Comparison of ENCODE assay signal across 15 cellular contexts in genomic region chr18:21743166-21743831, GRCh38. TPM values are rescaled to one million over a fixed set of nuclear protein-coding genes. Genes with fewer than 3 reads are reported as not detected.
DNase-seq lines count a peak whose midpoint lies in the region; ATAC-seq, FAIRE-seq and TF ChIP-seq lines count a peak whose summit lies in the region.
"Had no signal": no experiment of that assay in that cellular context is flagged by ENCODE, and none has a peak within 500 bp of the region (broad histone marks: within the 10 kb centered on the region; RNA-seq: fewer than 3 reads in every experiment).

No MANE protein-coding gene starts in this region.

- H3K27me3 ChIP-seq in SK-N-SH (ENCODE audit: insufficient read depth) (no peaks in the 10 kb centered on the region), MM.1S (replicated peaks; ENCODE audit: insufficient read depth, low read length) (no peaks in the 10 kb centered on the region), K562 (ENCODE audit: control insufficient read depth in 2 of 2, insufficient read depth in 2 of 2, low read length in 2 of 2) (no peaks in the 10 kb centered on the region), neuron (ENCODE audit: insufficient read depth, low read length) (no peaks in the 10 kb centered on the region)
- H3K27me3 ChIP-seq: heart left ventricle, SJCRH30, suprapubic skin had no signal

- peaks cover 66% of the 10 kb centered on the region for H3K79me2 ChIP-seq in SK-N-SH (ENCODE audit: insufficient read depth)
- peaks cover 62% of the 10 kb centered on the region for H3K79me2 ChIP-seq in MM.1S (ENCODE audit: low read length)
- peaks cover 75% of the 10 kb centered on the region for H3K79me2 ChIP-seq in K562 (ENCODE audit: control insufficient read depth, insufficient read depth, low read length)

- no peak for TF ChIP-seq POLR2A in K562 (conservative IDR thresholded peaks at IDR 0.05)
- TF ChIP-seq POLR2A in lower leg skin (IDR thresholded peaks at IDR 0.05): no peak

- peak; percentile 37 for FAIRE-seq in K562 (lab: Jason Lieb, UNC)
- FAIRE-seq: A204.1 had no signal

- intact Hi-C loops in K562 (cut with micrococcal nuclease): loop anchor here (5.0 to 10.0 kb wide), 2 partner anchors 131 to 248 kb away; partner anchors contain the start of gene SNRPD1
- intact Hi-C loops in lower leg skin (cut with DNase I; ENCODE audit: low total_unique reads): no loop called here

- H3K9me1 ChIP-seq in K562 (ENCODE audit: control insufficient read depth, insufficient read depth, low read length): no peaks in the 10 kb centered on the region

- H3F3A ChIP-seq in SK-N-SH (replicated peaks; ENCODE audit: insufficient read depth): peaks cover 4% of the 10 kb centered on the region
- H3F3A ChIP-seq in MM.1S (ENCODE audit: insufficient read depth, low read length): peaks cover 23% of the 10 kb centered on the region

- ATAC-seq in SK-N-SH treated with all-trans-retinoic acid at 6 μM for 48 hours (no peak), K562 (no peak)
- ATAC-seq: heart left ventricle had no signal

- H4K20me1 ChIP-seq in SK-N-SH (ENCODE audit: insufficient read depth) (peaks cover 56% of the 10 kb centered on the region), MM.1S (ENCODE audit: insufficient read depth, low read length) (no peaks in the 10 kb centered on the region), K562 (replicated peaks; ENCODE audit: control insufficient read depth, insufficient read depth, low read length) (peaks cover 25% of the 10 kb centered on the region)

- DNase-seq in SK-N-SH (no peak), MM.1S (peak; percentile 11), K562 (ENCODE audit: extremely low read depth in 1 of 4, low spot score in 3 of 4) (no peak), T-helper 9 cell (no peak), epidermal melanocyte (ENCODE audit: insufficient read length, low spot score) (no peak), lower leg skin (ENCODE audit: low spot score in 2 of 2) (no peak)
- DNase-seq: heart left ventricle, midbrain, NCI-H2107, SJCRH30 had no signal

- H3K4me3 ChIP-seq in SK-N-SH (ENCODE audit: low read depth in 2 of 2, low read length in 1 of 2): no peak overlapping the region
- 0 out of 2 replicates have a peak overlapping the region, but pooled peaks have one; percentile 4 for H3K4me3 ChIP-seq in MM.1S (ENCODE audit: low read length)
- peak overlapping the region; percentile 90; the same call in 1 of the 2 replicates for H3K4me3 ChIP-seq in K562
- H3K4me3 ChIP-seq in neuron (ENCODE audit: low read length): peak overlapping the region; percentile 99
- no peak overlapping the region for H3K4me3 ChIP-seq in lower leg skin (ENCODE audit: low read depth, poor library complexity, severe bottlenecking)

- H3K4me2 ChIP-seq in SK-N-SH: peak overlapping the region; percentile 95
- H3K4me2 ChIP-seq in MM.1S (ENCODE audit: low read depth, low read length): peak overlapping the region; percentile 87
- H3K4me2 ChIP-seq in K562 (ENCODE audit: insufficient read depth, low read length): peak overlapping the region; percentile 30

- H3K4me1 ChIP-seq in SK-N-SH (ENCODE audit: control insufficient read depth in 1 of 2, insufficient read depth in 2 of 2, low read depth in 1 of 2, low read length in 1 of 2) (peaks cover 12% of the 10 kb centered on the region in 2 experiments; a peak in 3 of 4 replicates), MM.1S (ENCODE audit: low read length) (peaks cover 38% of the 10 kb centered on the region), K562 (replicated peaks in 1 of 2; ENCODE audit: control insufficient read depth in 2 of 2, insufficient read depth in 2 of 2, low read length in 2 of 2) (peaks cover 12 to 20% of the 10 kb centered on the region in 2 experiments; a peak in 4 of 5 replicates), neuron (ENCODE audit: insufficient read depth, low read length) (peaks cover 27% of the 10 kb centered on the region)

- H3K36me3 ChIP-seq in SK-N-SH (replicated peaks in 1 of 2; ENCODE audit: control insufficient read depth in 1 of 2, insufficient read depth in 2 of 2, low read length in 1 of 2) (peaks cover 0 to 4% of the 10 kb centered on the region in 2 experiments), MM.1S (replicated peaks; ENCODE audit: insufficient read depth, low read length) (no peaks in the 10 kb centered on the region), K562 (ENCODE audit: control insufficient read depth, insufficient read depth, low read length) (no peaks in the 10 kb centered on the region), neuron (ENCODE audit: insufficient read depth, low read length) (no peaks in the 10 kb centered on the region)
- H3K36me3 ChIP-seq: heart left ventricle, SJCRH30, suprapubic skin had no signal

- TF ChIP-seq EP300 in SK-N-SH (IDR thresholded peaks at IDR 0.05; ENCODE audit: borderline replicate concordance in 1 of 2, low read depth in 1 of 2, low read length in 1 of 2) (no peak), K562 (IDR thresholded peaks at IDR 0.05; ENCODE audit: low read length) (no peak)

- H2AFZ ChIP-seq in SK-N-SH (ENCODE audit: low read depth): no peak overlapping the region
- H2AFZ ChIP-seq in MM.1S (ENCODE audit: low read length): no peak overlapping the region
- H2AFZ ChIP-seq in K562 (ENCODE audit: low read depth, low read length): no peak overlapping the region
- no peak overlapping the region for H2AFZ ChIP-seq in neuron (ENCODE audit: low read depth, low read length)

- BruUV-seq in K562 (replicated peaks; lab: Mats Ljungman, UMichigan): no TSS peak

- no peaks in the 10 kb centered on the region for H3K9me3 ChIP-seq in SK-N-SH
- no peaks in the 10 kb centered on the region for H3K9me3 ChIP-seq in MM.1S (replicated peaks; ENCODE audit: insufficient read depth, low read length)
- no peaks in the 10 kb centered on the region for H3K9me3 ChIP-seq in K562 (replicated peaks; ENCODE audit: control insufficient read depth, insufficient read depth, low read depth, low read length)
- H3K9me3 ChIP-seq in neuron (ENCODE audit: low read length): peaks cover 4% of the 10 kb centered on the region
- H3K9me3 ChIP-seq: heart left ventricle, SJCRH30, suprapubic skin had no signal

- WGBS in SK-N-SH (ENCODE audit: low lambda C conversion rate): 90% methylated on average over 7 of the region's 7 CpGs
- WGBS in K562 (ENCODE audit: insufficient coverage, low coverage, missing lambda C conversion rate): 24% methylated on average over 7 of the region's 7 CpGs
- WGBS in lower leg skin, 2 donors: 78% methylated on average over 7 of the region's 7 CpGs

- no peaks in the 10 kb centered on the region for H3K9me2 ChIP-seq in SK-N-SH
- H3K9me2 ChIP-seq in MM.1S (replicated peaks; ENCODE audit: insufficient read depth, low read length): no peaks in the 10 kb centered on the region

- POLR2A ChIA-PET in SK-N-SH (lab: Yijun Ruan, JAX) (interaction anchor here (0.6 to 3.2 kb wide), 2 partner anchors 39 to 108 kb away, joined by 3 to 17 read pairs; partner anchors contain the start of gene ABHD3), K562 (lab: Yijun Ruan, JAX) (interaction anchor here (0.6 to 3.8 kb wide), 2 partner anchors 8 to 580 kb away, joined by 3 to 21 read pairs; no protein-coding TSS in a partner anchor)

- TF ChIP-seq RAD21 in SK-N-SH (IDR thresholded peaks at IDR 0.05; ENCODE audit: low read length) (no peak), K562 (CRISPR knock-in tag; conservative IDR thresholded peaks at IDR 0.05 in 1 of 2, IDR thresholded peaks at IDR 0.05 in 1 of 2) (no peak)

- no peak overlapping the region for H3K9ac ChIP-seq in SK-N-SH
- H3K9ac ChIP-seq in MM.1S (ENCODE audit: low read length): no peak overlapping the region
- H3K9ac ChIP-seq in K562 (ENCODE audit: insufficient read depth in 1 of 2, low read depth in 2 of 2, low read length in 2 of 2): 0 out of 4 replicates have a peak overlapping the region, but pooled peaks of 1 of the 2 experiments have one; percentile 90

- in situ Hi-C loops in K562 (cut with MboI): no loop called here

- no peak for TF ChIP-seq CTCF in SK-N-SH (IDR thresholded peaks at IDR 0.05)
- no peak for TF ChIP-seq CTCF in MM.1S (IDR thresholded peaks at IDR 0.05; ENCODE audit: low read length)
- no peak for TF ChIP-seq CTCF in K562 (IDR thresholded peaks at IDR 0.05 in 2 of 3, conservative IDR thresholded peaks at IDR 0.05 in 1 of 3; ENCODE audit: insufficient read depth in 2 of 3, low read depth in 1 of 3, low read length in 3 of 3)
- TF ChIP-seq CTCF in lower leg skin (IDR thresholded peaks at IDR 0.05): no peak

- CTCF ChIA-PET in SK-N-SH (lab: Yijun Ruan, JAX) (interaction anchor here (0.7 to 2.6 kb wide), 2 partner anchors 12 to 143 kb away, joined by 3 to 10 read pairs; partner anchors contain the start of gene ESCO1), K562 (lab: Yijun Ruan, JAX; ENCODE audit: low intra/inter-chr PET ratio) (no interaction called here)

- H3K27ac ChIP-seq in SK-N-SH (ENCODE audit: low read depth in 2 of 2, low read length in 1 of 2): no peak overlapping the region
- no peak overlapping the region for H3K27ac ChIP-seq in MM.1S (ENCODE audit: low read length)
- no peak overlapping the region for H3K27ac ChIP-seq in K562 (ENCODE audit: extremely low read depth, low read depth, low read length)
- H3K27ac ChIP-seq: heart left ventricle, HL-60, suprapubic skin had no signal

RNA-seq across cellular contexts. Expression of gene MIB1, which starts 2.7 kb away (rescaled TPM):
- polyA plus RNA-seq in SK-N-SH (2012; rRNA removed) (5.0 and 6.5 TPM in 2 replicates), K562 (2011; rRNA removed) (25.7 and 35.1 TPM in 2 replicates), K562 (2014; fragmentation: Illumina TruSeq; extraction: Trizol) (19.5 and 21.3 TPM in 2 replicates), K562 (2014; fragmentation: Nextera tagmentation; extraction: Ambion mirVana) (1 to 10 TPM; 7.2 to 7.6 TPM), K562 (2014; rRNA removed) (9.7 and 10.3 TPM in 2 replicates)
- 8.2 and 8.4 TPM in 2 replicates for polyA plus RNA-seq in SK-N-SH (2012; cell fraction: cytosol; rRNA removed)
- 3.6 and 9.1 TPM in 2 replicates for polyA plus RNA-seq in SK-N-SH (2012; cell fraction: nucleus; rRNA removed)
- 30.5 and 81.2 TPM in 2 replicates for total RNA-seq in K562 (2011; cell fraction: chromatin; rRNA removed; ENCODE audit: low replicate concordance)
- 12.3 and 17.6 TPM in 2 replicates for total RNA-seq in K562 (2011; cell fraction: nucleolus; rRNA removed)
- 29.3 and 33.4 TPM in 2 replicates for total RNA-seq in K562 (2011; cell fraction: nucleoplasm; rRNA removed)
- total RNA-seq in K562 (2014; rRNA removed) (21.3 and 23.2 TPM in 2 replicates), K562 (2014; rRNA removed; fragmentation: Illumina TruSeq; extraction: Trizol) (43.8 and 51.7 TPM in 2 replicates), K562 (2015; rRNA removed; fragmentation: Illumina TruSeq; extraction: Trizol) (32.8 and 34.8 TPM in 2 replicates), K562 (2021) (37.1 and 42.8 TPM in 2 replicates), lower leg skin (10 to 100 TPM; 17.9 to 25.3 (median 21.1) TPM)
- polyA plus RNA-seq in K562 (2011; cell fraction: cytosol; rRNA removed): 5.4 and 13.4 TPM in 2 replicates
- 19.0 and 25.8 TPM in 2 replicates for polyA plus RNA-seq in K562 (2011; cell fraction: nucleus; rRNA removed)
- polyA plus RNA-seq in K562 (2012): 19.3 and 21.7 TPM in 2 replicates
- 264 and 284 TPM in 2 replicates for polyA minus RNA-seq in K562 (2011; rRNA and poly(A)+ RNA removed)
- 62.5 and 81.2 TPM in 2 replicates for polyA minus RNA-seq in K562 (2011; cell fraction: cytosol; rRNA and poly(A)+ RNA removed)
- polyA minus RNA-seq in K562 (2011; cell fraction: nucleus; rRNA and poly(A)+ RNA removed): 16.8 and 43.3 TPM in 2 replicates

RNA-seq across cellular contexts. Expression of gene ABHD3, which starts 38.7 kb away (rescaled TPM):
- polyA plus RNA-seq in SK-N-SH (2012; rRNA removed) (4.3 and 5.4 TPM in 2 replicates), K562 (2011; rRNA removed) (35.2 and 38.8 TPM in 2 replicates), K562 (2014; fragmentation: Illumina TruSeq; extraction: Trizol) (14.4 and 18.1 TPM in 2 replicates), K562 (2014; fragmentation: Nextera tagmentation; extraction: Ambion mirVana) (1 to 10 TPM; 6.3 to 8.1 TPM), K562 (2014; rRNA removed) (28.0 and 31.4 TPM in 2 replicates)
- 3.7 and 4.1 TPM in 2 replicates for polyA plus RNA-seq in SK-N-SH (2012; cell fraction: cytosol; rRNA removed)
- polyA plus RNA-seq in SK-N-SH (2012; cell fraction: nucleus; rRNA removed): 10.9 and 17.4 TPM in 2 replicates
- total RNA-seq in K562 (2011; cell fraction: chromatin; rRNA removed; ENCODE audit: low replicate concordance): 70.5 and 110 TPM in 2 replicates
- total RNA-seq in K562 (2011; cell fraction: nucleolus; rRNA removed): 48.2 and 53.4 TPM in 2 replicates
- total RNA-seq in K562 (2011; cell fraction: nucleoplasm; rRNA removed): 85.0 and 108 TPM in 2 replicates
- total RNA-seq in K562 (2014; rRNA removed) (14.8 and 17.7 TPM in 2 replicates), K562 (2014; rRNA removed; fragmentation: Illumina TruSeq; extraction: Trizol) (25.2 and 27.9 TPM in 2 replicates), K562 (2015; rRNA removed; fragmentation: Illumina TruSeq; extraction: Trizol) (23.1 and 24.6 TPM in 2 replicates), K562 (2021) (19.4 and 20.7 TPM in 2 replicates), lower leg skin (1 to 10 TPM; 4.9 to 9.5 (median 5.1) TPM)
- polyA plus RNA-seq in K562 (2011; cell fraction: cytosol; rRNA removed): 9.2 and 15.7 TPM in 2 replicates
- 71.2 and 105 TPM in 2 replicates for polyA plus RNA-seq in K562 (2011; cell fraction: nucleus; rRNA removed)
- polyA plus RNA-seq in K562 (2012): 19.2 and 35.7 TPM in 2 replicates
- polyA minus RNA-seq in K562 (2011; rRNA and poly(A)+ RNA removed): 20.7 and 23.9 TPM in 2 replicates
- polyA minus RNA-seq in K562 (2011; cell fraction: cytosol; rRNA and poly(A)+ RNA removed): 6.7 and 13.5 TPM in 2 replicates
- polyA minus RNA-seq in K562 (2011; cell fraction: nucleus; rRNA and poly(A)+ RNA removed): 36.8 and 48.9 TPM in 2 replicates

Comparison
In these comparisons a context has a peak if more than half of its experiments do, and no peak if none do; other contexts are left out.
1. H3K4me2 ChIP-seq: peak in every context shown above with its lines; median percentile 95 in SK-N-SH; 87 in MM.1S; 30 in K562.
2. H3K4me3 ChIP-seq: peak in MM.1S (single experiment), K562 (single experiment) and neuron (single experiment); none in SK-N-SH (0 of 2) and lower leg skin (single experiment).